ENCODE assay signal across 1 cellular context in genomic region chr19:16659832-16660708, GRCh38.
A peak's percentile ranks its signal among the peaks of the same experiment; 100 is the strongest.
TF ChIP-seq lines count a peak whose summit lies in the region.

Gene SMIM7 (minus strand): TSS chr19:16660144. CDS start chr19:16660110, 34 bp downstream.

TF ChIP-seq in WTC11, 78 proteins besides CTCF, POLR2A, EP300 and RAD21 (continued from another document):
- TF ChIP-seq ARID4B (CRISPR knock-in tag; IDR thresholded peaks at IDR 0.05; ENCODE audit: borderline replicate concordance) (peak; percentile 77; the same call in 1 of the 2 replicates), ATF1 (CRISPR knock-in tag; IDR thresholded peaks at IDR 0.05) (no peak), CREM (CRISPR knock-in tag; IDR thresholded peaks at IDR 0.05) (peak; percentile 55; the same call in 1 of the 2 replicates), ELF4 (CRISPR knock-in tag; IDR thresholded peaks at IDR 0.05; ENCODE audit: low read depth) (no peak), TEAD4 (CRISPR knock-in tag; IDR thresholded peaks at IDR 0.05) (no peak), SMAD4 (CRISPR knock-in tag; IDR thresholded peaks at IDR 0.05) (no peak), FOXP1 (CRISPR knock-in tag; IDR thresholded peaks at IDR 0.05; ENCODE audit: borderline replicate concordance) (peak; percentile 49; the same call in 1 of the 2 replicates), ZNF416 (CRISPR knock-in tag; IDR thresholded peaks at IDR 0.05) (no peak)
- TF ChIP-seq, protein P1, sequence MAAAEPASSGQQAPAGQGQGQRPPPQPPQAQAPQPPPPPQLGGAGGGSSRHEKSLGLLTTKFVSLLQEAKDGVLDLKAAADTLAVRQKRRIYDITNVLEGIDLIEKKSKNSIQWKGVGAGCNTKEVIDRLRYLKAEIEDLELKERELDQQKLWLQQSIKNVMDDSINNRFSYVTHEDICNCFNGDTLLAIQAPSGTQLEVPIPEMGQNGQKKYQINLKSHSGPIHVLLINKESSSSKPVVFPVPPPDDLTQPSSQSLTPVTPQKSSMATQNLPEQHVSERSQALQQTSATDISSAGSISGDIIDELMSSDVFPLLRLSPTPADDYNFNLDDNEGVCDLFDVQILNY (CRISPR knock-in tag; IDR thresholded peaks at IDR 0.05): peak; percentile 79
- TF ChIP-seq, protein P2, sequence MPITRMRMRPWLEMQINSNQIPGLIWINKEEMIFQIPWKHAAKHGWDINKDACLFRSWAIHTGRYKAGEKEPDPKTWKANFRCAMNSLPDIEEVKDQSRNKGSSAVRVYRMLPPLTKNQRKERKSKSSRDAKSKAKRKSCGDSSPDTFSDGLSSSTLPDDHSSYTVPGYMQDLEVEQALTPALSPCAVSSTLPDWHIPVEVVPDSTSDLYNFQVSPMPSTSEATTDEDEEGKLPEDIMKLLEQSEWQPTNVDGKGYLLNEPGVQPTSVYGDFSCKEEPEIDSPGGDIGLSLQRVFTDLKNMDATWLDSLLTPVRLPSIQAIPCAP (CRISPR knock-in tag; IDR thresholded peaks at IDR 0.05): peak; percentile 15; the same call in 1 of the 2 replicates
- TF ChIP-seq, protein P3, sequence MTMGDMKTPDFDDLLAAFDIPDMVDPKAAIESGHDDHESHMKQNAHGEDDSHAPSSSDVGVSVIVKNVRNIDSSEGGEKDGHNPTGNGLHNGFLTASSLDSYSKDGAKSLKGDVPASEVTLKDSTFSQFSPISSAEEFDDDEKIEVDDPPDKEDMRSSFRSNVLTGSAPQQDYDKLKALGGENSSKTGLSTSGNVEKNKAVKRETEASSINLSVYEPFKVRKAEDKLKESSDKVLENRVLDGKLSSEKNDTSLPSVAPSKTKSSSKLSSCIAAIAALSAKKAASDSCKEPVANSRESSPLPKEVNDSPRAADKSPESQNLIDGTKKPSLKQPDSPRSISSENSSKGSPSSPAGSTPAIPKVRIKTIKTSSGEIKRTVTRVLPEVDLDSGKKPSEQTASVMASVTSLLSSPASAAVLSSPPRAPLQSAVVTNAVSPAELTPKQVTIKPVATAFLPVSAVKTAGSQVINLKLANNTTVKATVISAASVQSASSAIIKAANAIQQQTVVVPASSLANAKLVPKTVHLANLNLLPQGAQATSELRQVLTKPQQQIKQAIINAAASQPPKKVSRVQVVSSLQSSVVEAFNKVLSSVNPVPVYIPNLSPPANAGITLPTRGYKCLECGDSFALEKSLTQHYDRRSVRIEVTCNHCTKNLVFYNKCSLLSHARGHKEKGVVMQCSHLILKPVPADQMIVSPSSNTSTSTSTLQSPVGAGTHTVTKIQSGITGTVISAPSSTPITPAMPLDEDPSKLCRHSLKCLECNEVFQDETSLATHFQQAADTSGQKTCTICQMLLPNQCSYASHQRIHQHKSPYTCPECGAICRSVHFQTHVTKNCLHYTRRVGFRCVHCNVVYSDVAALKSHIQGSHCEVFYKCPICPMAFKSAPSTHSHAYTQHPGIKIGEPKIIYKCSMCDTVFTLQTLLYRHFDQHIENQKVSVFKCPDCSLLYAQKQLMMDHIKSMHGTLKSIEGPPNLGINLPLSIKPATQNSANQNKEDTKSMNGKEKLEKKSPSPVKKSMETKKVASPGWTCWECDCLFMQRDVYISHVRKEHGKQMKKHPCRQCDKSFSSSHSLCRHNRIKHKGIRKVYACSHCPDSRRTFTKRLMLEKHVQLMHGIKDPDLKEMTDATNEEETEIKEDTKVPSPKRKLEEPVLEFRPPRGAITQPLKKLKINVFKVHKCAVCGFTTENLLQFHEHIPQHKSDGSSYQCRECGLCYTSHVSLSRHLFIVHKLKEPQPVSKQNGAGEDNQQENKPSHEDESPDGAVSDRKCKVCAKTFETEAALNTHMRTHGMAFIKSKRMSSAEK (CRISPR knock-in tag; IDR thresholded peaks at IDR 0.05; ENCODE audit: borderline replicate concordance): no peak
